Comparison of ENCODE assay signal across 9 cellular contexts in the genomic region with DNA sequence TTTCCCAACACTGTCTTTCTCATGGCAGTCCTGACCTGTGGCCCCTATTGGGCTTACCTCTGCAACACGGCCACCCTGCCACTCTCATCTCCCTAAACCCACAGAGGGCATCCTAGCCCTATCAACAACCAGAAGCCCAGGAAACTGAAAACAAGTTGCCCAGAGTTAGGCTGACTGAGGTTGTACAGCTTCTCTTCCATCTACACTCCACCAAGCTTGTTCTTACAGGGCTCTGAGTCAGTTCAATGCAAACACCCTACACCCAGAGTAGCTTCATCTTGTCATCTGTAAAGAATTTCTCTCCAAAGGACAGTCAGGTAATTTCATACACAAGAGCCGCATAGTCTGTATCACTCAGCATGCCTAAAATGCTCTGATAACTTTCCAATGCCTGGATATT.
DNase-seq lines count a peak whose midpoint lies in the region; ATAC-seq, FAIRE-seq and TF ChIP-seq lines count a peak whose summit lies in the region.
"Had no signal": no experiment of that assay in that cellular context is flagged by ENCODE, and none has a peak within 500 bp of the region (broad histone marks: within the 10 kb centered on the region; RNA-seq: fewer than 3 reads in every experiment).

No MANE protein-coding gene starts in this region.

- ATAC-seq in activated CD8-positive, alpha-beta T cell treated with anti-CD3 and anti-CD28 coated beads for 36 hours, result peak; percentile 57
- ATAC-seq in left ventricle myocardium superior (peak; percentile 14), HG02610 (IDR thresholded peaks at IDR 0.05; ENCODE audit: unreplicated experiment) (no peak), GM19324 (IDR thresholded peaks at IDR 0.05; ENCODE audit: low FRiP score, unreplicated experiment) (no peak)
- ATAC-seq in stimulated activated naive CD8-positive, alpha-beta T cell treated with anti-CD3 and anti-CD28 coated beads, Interleukin-15, Interleukin-2, amounts not matched to agents 100 U/mL and 50 U/mL, for 24 hours, result peak; percentile 29

- intact Hi-C loops in activated CD8-positive, alpha-beta T cell treated with anti-CD3 and anti-CD28 coated beads for 36 hours (cut with micrococcal nuclease), result no loop called here
- intact Hi-C loops in left ventricle myocardium superior (cut with micrococcal nuclease), result no loop called here
- intact Hi-C loops in head of caudate nucleus (cut with DNase I), result no loop called here

- peak overlapping the region; percentile 27 for H3K27ac Mint-ChIP-seq in activated CD8-positive, alpha-beta T cell treated with anti-CD3 and anti-CD28 coated beads for 36 hours

- TF ChIP-seq CTCF in activated CD8-positive, alpha-beta T cell treated with anti-CD3 and anti-CD28 coated beads for 36 hours (IDR thresholded peaks at IDR 0.05), result no peak

- DNase-seq in HTR-8/SVneo (ENCODE audit: insufficient read length, low spot score), result peak; percentile 64
- DNase-seq in activated CD8-positive, alpha-beta T cell treated with anti-CD3 and anti-CD28 coated beads for 36 hours, result no peak
- no peak for DNase-seq in left ventricle myocardium superior
- no peak for DNase-seq in stimulated activated naive CD8-positive, alpha-beta T cell treated with anti-CD3 and anti-CD28 coated beads, Interleukin-15, Interleukin-2, amounts not matched to agents 100 U/mL and 50 U/mL, for 24 hours
- DNase-seq in NCI-H82 treated with DMSO at 0.1 percent for 48 hours (lab: John Stamatoyannopoulos, UW; ENCODE audit: unreplicated experiment), result no peak
- no peak for DNase-seq in head of caudate nucleus
- DNase-seq: right lobe of liver had no signal

- H3K27me3 Mint-ChIP-seq in activated CD8-positive, alpha-beta T cell treated with anti-CD3 and anti-CD28 coated beads for 36 hours, result no peaks in the 10 kb centered on the region

- POLR2A ChIA-PET in activated CD8-positive, alpha-beta T cell treated with anti-CD3 and anti-CD28 coated beads for 36 hours (lab: Charles Lee), result no interaction called here

- peaks cover 61% of the 10 kb centered on the region for H3K4me1 Mint-ChIP-seq in activated CD8-positive, alpha-beta T cell treated with anti-CD3 and anti-CD28 coated beads for 36 hours (ENCODE audit: low read depth)

- peaks cover 1% of the 10 kb centered on the region for H3K9me3 Mint-ChIP-seq in activated CD8-positive, alpha-beta T cell treated with anti-CD3 and anti-CD28 coated beads for 36 hours

- no peak overlapping the region for H3K4me3 Mint-ChIP-seq in activated CD8-positive, alpha-beta T cell treated with anti-CD3 and anti-CD28 coated beads for 36 hours

- FAIRE-seq in HTR-8/SVneo (lab: Jason Lieb, UNC), result no peak

- CTCF ChIA-PET in activated CD8-positive, alpha-beta T cell treated with anti-CD3 and anti-CD28 coated beads for 36 hours (lab: Charles Lee), result interaction anchor here (1.7 kb wide), 1 partner anchor 38 kb away, joined by 6 read pairs; no protein-coding TSS in a partner anchor

- peaks cover 77% of the 10 kb centered on the region for H3K36me3 Mint-ChIP-seq in activated CD8-positive, alpha-beta T cell treated with anti-CD3 and anti-CD28 coated beads for 36 hours (ENCODE audit: low read depth)

Comparison
In these comparisons a context has a peak if more than half of its experiments do, and no peak if none do; other contexts are left out.
1. ATAC-seq: peak in activated CD8-positive, alpha-beta T cell treated with anti-CD3 and anti-CD28 coated beads for 36 hours (single experiment), left ventricle myocardium superior (single experiment) and stimulated activated naive CD8-positive, alpha-beta T cell treated with anti-CD3 and anti-CD28 coated beads, Interleukin-15, Interleukin-2, amounts not matched to agents 100 U/mL and 50 U/mL, for 24 hours (single experiment); none in HG02610 (single experiment) and GM19324 (single experiment).